16 cellular contexts compared by ENCODE assay signal in the genomic region with DNA sequence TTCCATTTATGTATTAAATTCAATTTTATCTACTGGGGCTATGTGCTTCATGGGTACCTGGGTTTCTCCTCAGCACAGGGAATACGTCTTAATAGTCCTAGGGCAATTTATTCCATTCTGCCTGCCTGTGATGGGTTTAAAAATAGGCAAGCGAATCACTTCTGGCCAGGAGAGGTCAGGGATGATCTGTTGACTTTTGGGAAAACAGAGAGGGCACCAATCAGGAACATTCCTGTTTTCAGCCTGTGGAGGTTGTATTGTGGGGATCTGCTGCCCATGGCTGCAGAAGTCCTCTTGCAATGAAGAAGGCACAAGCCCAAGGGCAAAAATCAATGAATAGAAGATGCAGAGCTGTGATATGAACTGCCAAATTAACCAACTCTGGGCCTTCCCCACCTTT.
"Had no signal": no experiment of that assay in that cellular context is flagged by ENCODE, and none has a peak within 500 bp of the region (broad histone marks: within the 10 kb centered on the region; RNA-seq: fewer than 3 reads in every experiment).

No MANE protein-coding gene starts in this region.

- H3K4me1 Mint-ChIP-seq: activated naive CD8-positive, alpha-beta T cell treated with anti-CD3 and anti-CD28 coated beads for 36 hours; naive thymus-derived CD4-positive, alpha-beta T cell; stimulated activated memory B cell treated with anti-CD40 and anti-IgM and Interleukin-4, amounts not matched to agents 10 μg/mL and 1 μg/mL and 100 μg/mL, for 72 hours had no signal

- H3K4me3 ChIP-seq: gastrocnemius medialis, heart right ventricle, smooth muscle cell, transverse colon had no signal

- H3K9me3 Mint-ChIP-seq: activated naive CD8-positive, alpha-beta T cell treated with anti-CD3 and anti-CD28 coated beads for 36 hours; stimulated activated memory B cell treated with anti-CD40 and anti-IgM and Interleukin-4, amounts not matched to agents 10 μg/mL and 1 μg/mL and 100 μg/mL, for 72 hours had no signal

- H3K36me3 ChIP-seq: gastrocnemius medialis, heart right ventricle, neutrophil, transverse colon had no signal

- H3K27ac Mint-ChIP-seq: activated naive CD8-positive, alpha-beta T cell treated with anti-CD3 and anti-CD28 coated beads for 36 hours; mesothelial cell of epicardium; naive thymus-derived CD4-positive, alpha-beta T cell; stimulated activated memory B cell treated with anti-CD40 and anti-IgM and Interleukin-4, amounts not matched to agents 10 μg/mL and 1 μg/mL and 100 μg/mL, for 72 hours had no signal

- DNase-seq: activated CD4-positive, alpha-beta T cell treated with anti-CD3 and anti-CD28 coated beads, Interleukin-2, amount 50 U/mL, for 48 hours; activated CD4-positive, CD25-positive, alpha-beta regulatory T cell treated with anti-CD3 and anti-CD28 coated beads, Interleukin-2, amount 50 U/mL, for 72 hours; activated gamma-delta T cell; activated naive CD8-positive, alpha-beta T cell treated with anti-CD3 and anti-CD28 coated beads for 36 hours; activated T-cell treated with anti-CD3 and anti-CD28 coated beads, Interleukin-2, amount 50 U/mL, for 48 hours; aorta; gastrocnemius medialis; heart right ventricle; naive thymus-derived CD4-positive, alpha-beta T cell; posterior cingulate gyrus; T-helper 2 cell; transverse colon had no signal

- H3K27me3 ChIP-seq: gastrocnemius medialis, heart right ventricle, neutrophil, transverse colon had no signal

- H3K36me3 Mint-ChIP-seq: activated naive CD8-positive, alpha-beta T cell treated with anti-CD3 and anti-CD28 coated beads for 36 hours; mesothelial cell of epicardium; stimulated activated memory B cell treated with anti-CD40 and anti-IgM and Interleukin-4, amounts not matched to agents 10 μg/mL and 1 μg/mL and 100 μg/mL, for 72 hours had no signal

- H3K27me3 Mint-ChIP-seq: stimulated activated memory B cell treated with anti-CD40 and anti-IgM and Interleukin-4, amounts not matched to agents 10 μg/mL and 1 μg/mL and 100 μg/mL, for 72 hours had no signal

- H3K9me3 ChIP-seq: gastrocnemius medialis, neutrophil, transverse colon had no signal

- ATAC-seq: gastrocnemius medialis; heart right ventricle; naive thymus-derived CD4-positive, alpha-beta T cell; stimulated activated memory B cell treated with anti-CD40 and anti-IgM and Interleukin-4, amounts not matched to agents 10 μg/mL and 1 μg/mL and 100 μg/mL, for 72 hours had no signal

- H3K4me3 Mint-ChIP-seq: activated naive CD8-positive, alpha-beta T cell treated with anti-CD3 and anti-CD28 coated beads for 36 hours; mesothelial cell of epicardium; naive thymus-derived CD4-positive, alpha-beta T cell; stimulated activated memory B cell treated with anti-CD40 and anti-IgM and Interleukin-4, amounts not matched to agents 10 μg/mL and 1 μg/mL and 100 μg/mL, for 72 hours had no signal

- H3K27ac ChIP-seq: gastrocnemius medialis, heart right ventricle, neutrophil, transverse colon had no signal

- H3K4me1 ChIP-seq: gastrocnemius medialis had no signal
